Comparison of ENCODE assay signal across 25 cellular contexts in genomic region chr5:41154491-41154890, GRCh38. TPM values are rescaled to one million over a fixed set of nuclear protein-coding genes. Genes with fewer than 3 reads are reported as not detected.
"Had no signal": no experiment of that assay in that cellular context is flagged by ENCODE, and none has a peak within 500 bp of the region (broad histone marks: within the 10 kb centered on the region; RNA-seq: fewer than 3 reads in every experiment).

No MANE protein-coding gene starts in this region.

- H3K9me3 ChIP-seq: body of pancreas, left ventricle myocardium inferior, stomach, suprapubic skin, tibial nerve had no signal

- H3K4me3 Mint-ChIP-seq: activated naive CD8-positive, alpha-beta T cell treated with anti-CD3 and anti-CD28 coated beads for 36 hours; activated T-cell treated with anti-CD3 and anti-CD28 coated beads, Interleukin-2, amount 50 U/mL, for 4 hours; mesothelial cell of epicardium; naive thymus-derived CD8-positive, alpha-beta T cell; stimulated activated memory B cell treated with anti-CD40 and anti-IgM and Interleukin-4, amounts not matched to agents 10 μg/mL and 1 μg/mL and 100 μg/mL, for 72 hours had no signal

- DNase-seq: activated CD4-positive, alpha-beta T cell treated with anti-CD3 and anti-CD28 coated beads for 4 hours; activated CD4-positive, alpha-beta T cell treated with anti-CD3 and anti-CD28 coated beads, Interleukin-2, amount 50 U/mL, for 48 hours; activated CD4-positive, CD25-positive, alpha-beta regulatory T cell; activated CD8-positive, alpha-beta memory T cell treated with anti-CD3 and anti-CD28 coated beads, Interleukin-2, amount 50 U/mL, for 48 hours; activated naive CD4-positive, alpha-beta T cell treated with Interleukin-2 at 50 U/mL for 16 hours; activated naive CD8-positive, alpha-beta T cell treated with anti-CD3 and anti-CD28 coated beads for 36 hours; activated T-cell treated with anti-CD3 and anti-CD28 coated beads, Interleukin-2, amount 50 U/mL, for 4 hours; amniotic stem cell; body of pancreas; foreskin melanocyte; left ventricle myocardium inferior; mammary epithelial cell; naive thymus-derived CD8-positive, alpha-beta T cell; small intestine; stomach had no signal

- H3K4me1 ChIP-seq: left ventricle myocardium inferior, tibial nerve had no signal

- H3K27ac ChIP-seq: body of pancreas, cardiac muscle cell, left ventricle myocardium inferior, stomach, suprapubic skin, tibial nerve had no signal

- ATAC-seq: activated T-cell treated with anti-CD3 and anti-CD28 coated beads, Interleukin-2, amount 50 U/mL, for 4 hours; body of pancreas; naive thymus-derived CD8-positive, alpha-beta T cell; sciatic nerve; stimulated activated memory B cell treated with anti-CD40 and anti-IgM and Interleukin-4, amounts not matched to agents 10 μg/mL and 1 μg/mL and 100 μg/mL, for 72 hours had no signal

- H3K4me3 ChIP-seq: body of pancreas, cardiac muscle cell, left ventricle myocardium inferior, stomach, suprapubic skin, tibial nerve had no signal

- H3K4me1 Mint-ChIP-seq: activated naive CD8-positive, alpha-beta T cell treated with anti-CD3 and anti-CD28 coated beads for 36 hours; mesothelial cell of epicardium; naive thymus-derived CD8-positive, alpha-beta T cell; stimulated activated memory B cell treated with anti-CD40 and anti-IgM and Interleukin-4, amounts not matched to agents 10 μg/mL and 1 μg/mL and 100 μg/mL, for 72 hours had no signal

- H3K9me3 Mint-ChIP-seq: activated naive CD8-positive, alpha-beta T cell treated with anti-CD3 and anti-CD28 coated beads for 36 hours; activated T-cell treated with anti-CD3 and anti-CD28 coated beads, Interleukin-2, amount 50 U/mL, for 4 hours; activated T-helper 2 cell treated with anti-CD3 and anti-CD28 coated beads, Interferon-gamma antibody, Interleukin-2, Interleukin-4, amounts not matched to agents 10 μg/mL and 5 μg/mL and 100 μg/mL, durations not matched to agents 14 hours and 24 hours and 36 hours; mesothelial cell of epicardium; stimulated activated memory B cell treated with anti-CD40 and anti-IgM and Interleukin-4, amounts not matched to agents 10 μg/mL and 1 μg/mL and 100 μg/mL, for 72 hours had no signal

- H3K27me3 Mint-ChIP-seq: activated naive CD8-positive, alpha-beta T cell treated with anti-CD3 and anti-CD28 coated beads for 36 hours; stimulated activated memory B cell treated with anti-CD40 and anti-IgM and Interleukin-4, amounts not matched to agents 10 μg/mL and 1 μg/mL and 100 μg/mL, for 72 hours had no signal

- H3K27me3 ChIP-seq: body of pancreas, cardiac muscle cell, stomach, suprapubic skin, tibial nerve had no signal

- H3K27ac Mint-ChIP-seq: activated naive CD8-positive, alpha-beta T cell treated with anti-CD3 and anti-CD28 coated beads for 36 hours; activated T-helper 2 cell treated with anti-CD3 and anti-CD28 coated beads, Interferon-gamma antibody, Interleukin-2, Interleukin-4, amounts not matched to agents 10 μg/mL and 5 μg/mL and 100 μg/mL, durations not matched to agents 14 hours and 24 hours and 36 hours; mesothelial cell of epicardium; naive thymus-derived CD8-positive, alpha-beta T cell; stimulated activated memory B cell treated with anti-CD40 and anti-IgM and Interleukin-4, amounts not matched to agents 10 μg/mL and 1 μg/mL and 100 μg/mL, for 72 hours had no signal

- H3K36me3 ChIP-seq: cardiac muscle cell, stomach, suprapubic skin, tibial nerve had no signal

- H3K36me3 Mint-ChIP-seq: activated naive CD8-positive, alpha-beta T cell treated with anti-CD3 and anti-CD28 coated beads for 36 hours; mesothelial cell of epicardium; naive thymus-derived CD8-positive, alpha-beta T cell; stimulated activated memory B cell treated with anti-CD40 and anti-IgM and Interleukin-4, amounts not matched to agents 10 μg/mL and 1 μg/mL and 100 μg/mL, for 72 hours had no signal

RNA-seq across cellular contexts. Expression of gene C6, which starts 58.8 kb away (rescaled TPM):
- total RNA-seq: activated CD8-positive, alpha-beta memory T cell treated with anti-CD3 and anti-CD28 coated beads for 36 hours; activated naive CD8-positive, alpha-beta T cell treated with anti-CD3 and anti-CD28 coated beads for 36 hours; activated T-helper 2 cell treated with anti-CD3 and anti-CD28 coated beads, Interferon-gamma antibody, Interleukin-2, Interleukin-4, amounts not matched to agents 10 μg/mL and 5 μg/mL and 100 μg/mL, durations not matched to agents 14 hours and 24 hours and 36 hours; epithelial cell of proximal tubule; kidney epithelial cell; mammary epithelial cell; naive thymus-derived CD8-positive, alpha-beta T cell had no signal
- polyA plus RNA-seq: mammary epithelial cell; naive thymus-derived CD8-positive, alpha-beta T cell had no signal
